ENCODE assay signal across 25 cellular contexts in genomic region chr15:38608682-38609081, GRCh38. TPM values are rescaled to one million over a fixed set of nuclear protein-coding genes. Genes with fewer than 3 reads are reported as not detected.
A peak's percentile ranks its signal among the peaks of the same experiment; 100 is the strongest.
DNase-seq lines count a peak whose midpoint lies in the region; ATAC-seq, FAIRE-seq and TF ChIP-seq lines count a peak whose summit lies in the region.
"Had no signal": no experiment of that assay in that cellular context is flagged by ENCODE, and none has a peak within 500 bp of the region (broad histone marks: within the 10 kb centered on the region; RNA-seq: fewer than 3 reads in every experiment).

No MANE protein-coding gene starts in this region.

- H3K79me2 ChIP-seq in MM.1S (ENCODE audit: low read length) = no peaks in the 10 kb centered on the region
- no peaks in the 10 kb centered on the region for H3K79me2 ChIP-seq in keratinocyte (ENCODE audit: control insufficient read depth, insufficient read depth, low read length)

- dilution Hi-C loops in keratinocyte (cut with MboI; ENCODE audit: extremely low pct_ligation_motif_present, low sequenced_read_pairs) = no loop called here

- no peaks in the 10 kb centered on the region for H3F3A ChIP-seq in MM.1S (ENCODE audit: insufficient read depth, low read length)

- CTCF ChIA-PET in activated CD8-positive, alpha-beta memory T cell treated with anti-CD3 and anti-CD28 coated beads, Interleukin-2, amount 10 ng/mL, durations not matched to agents 7 days and 5 days (lab: Charles Lee) = interaction anchor here (1.1 to 7.0 kb wide), 4 partner anchors 10 to 91 kb away, joined by 3 to 54 read pairs (median 4); partner anchors contain the start of gene RASGRP1

- H3K9me3 ChIP-seq in MM.1S (replicated peaks; ENCODE audit: insufficient read depth, low read length) (no peaks in the 10 kb centered on the region), keratinocyte (ENCODE audit: control insufficient read depth, low read depth, low read length) (no peaks in the 10 kb centered on the region)
- H3K9me3 ChIP-seq: left lung, ovary had no signal

- H3K4me1 ChIP-seq in MM.1S (ENCODE audit: low read length) (no peaks in the 10 kb centered on the region), keratinocyte (ENCODE audit: control insufficient read depth, extremely low read depth, insufficient read depth, low read length) (peaks cover 10% of the 10 kb centered on the region)
- H3K4me1 ChIP-seq: left lung had no signal

- H3K9me2 ChIP-seq in MM.1S (replicated peaks; ENCODE audit: insufficient read depth, low read length) = no peaks in the 10 kb centered on the region

- no peak for ATAC-seq in activated CD8-positive, alpha-beta memory T cell treated with anti-CD3 and anti-CD28 coated beads, Interleukin-2, amount 10 ng/mL, durations not matched to agents 7 days and 5 days
- no peak for ATAC-seq in activated naive CD8-positive, alpha-beta T cell treated with anti-CD3 and anti-CD28 coated beads, Interleukin-2, amount 10 ng/mL, durations not matched to agents 7 days and 5 days (ENCODE audit: low read depth)
- ATAC-seq: CD8-positive, alpha-beta T cell had no signal

- no peak overlapping the region for H3K4me3 Mint-ChIP-seq in activated CD8-positive, alpha-beta memory T cell treated with anti-CD3 and anti-CD28 coated beads, Interleukin-2, amount 10 ng/mL, durations not matched to agents 7 days and 5 days
- H3K4me3 Mint-ChIP-seq in activated naive CD8-positive, alpha-beta T cell treated with anti-CD3 and anti-CD28 coated beads, Interleukin-2, amount 10 ng/mL, durations not matched to agents 7 days and 5 days = peak overlapping the region; percentile 25
- H3K4me3 Mint-ChIP-seq: activated naive CD4-positive, alpha-beta T cell treated with anti-CD3 and anti-CD28 coated beads, Interleukin-2, amount 50 U/mL, for 24 hours; CD8-positive, alpha-beta T cell; memory B cell; neural crest cell had no signal

- H4K20me1 ChIP-seq in MM.1S (ENCODE audit: insufficient read depth, low read length) = no peaks in the 10 kb centered on the region
- H4K20me1 ChIP-seq in keratinocyte (ENCODE audit: control insufficient read depth, extremely low read depth, insufficient read depth, low read length) = no peaks in the 10 kb centered on the region

- DNase-seq in activated CD8-positive, alpha-beta memory T cell treated with anti-CD3 and anti-CD28 coated beads, Interleukin-2, amount 10 ng/mL, durations not matched to agents 7 days and 5 days = no peak
- no peak for DNase-seq in activated CD8-positive, alpha-beta memory T cell treated with anti-CD3 and anti-CD28 coated beads, Interleukin-2, amount 50 U/mL, for 48 hours
- DNase-seq in MM.1S = no peak
- no peak for DNase-seq in activated naive CD8-positive, alpha-beta T cell treated with anti-CD3 and anti-CD28 coated beads, Interleukin-2, amount 10 ng/mL, durations not matched to agents 7 days and 5 days
- DNase-seq in keratinocyte (ENCODE audit: low read depth, low spot score) = no peak
- no peak for DNase-seq in D341Med (ENCODE audit: low spot score)
- no peak for DNase-seq in GDM1 (lab: John Stamatoyannopoulos, UW)
- DNase-seq: aorta; CD8-positive, alpha-beta T cell; EL; left lung; NCI-H1105 treated with DMSO at 0.1 percent for 48 hours; NCI-H187 treated with DMSO at 0.1 percent for 48 hours; NCI-H2171; NCI-H510A; ovary; stimulated activated naive CD4-positive, alpha-beta T cell had no signal

- H3K9me1 ChIP-seq in keratinocyte (ENCODE audit: control insufficient read depth, extremely low read depth, insufficient read depth, low read length) = no peaks in the 10 kb centered on the region

- peaks cover 9% of the 10 kb centered on the region for H3K36me3 Mint-ChIP-seq in activated CD8-positive, alpha-beta memory T cell treated with anti-CD3 and anti-CD28 coated beads, Interleukin-2, amount 10 ng/mL, durations not matched to agents 7 days and 5 days
- H3K36me3 Mint-ChIP-seq in activated naive CD8-positive, alpha-beta T cell treated with anti-CD3 and anti-CD28 coated beads, Interleukin-2, amount 10 ng/mL, durations not matched to agents 7 days and 5 days = peaks cover 8% of the 10 kb centered on the region
- H3K36me3 Mint-ChIP-seq: activated naive CD4-positive, alpha-beta T cell treated with anti-CD3 and anti-CD28 coated beads, Interleukin-2, amount 50 U/mL, for 24 hours; CD8-positive, alpha-beta T cell; memory B cell had no signal

- FAIRE-seq in keratinocyte (lab: Jason Lieb, UNC) = peak; percentile 58
- FAIRE-seq: endothelial cell of umbilical vein, H54, TTC549 had no signal

- no peak overlapping the region for H3K4me3 ChIP-seq in MM.1S (ENCODE audit: low read length)
- peak overlapping the region in 1 of 3 experiments; percentile 20 for H3K4me3 ChIP-seq in keratinocyte (ENCODE audit: control insufficient read depth in 2 of 3, extremely low read depth in 1 of 3, insufficient read depth in 2 of 3, low read depth in 1 of 3, low read length in 3 of 3)
- H3K4me3 ChIP-seq: left lung, ovary had no signal

- POLR2A ChIA-PET in activated naive CD8-positive, alpha-beta T cell treated with anti-CD3 and anti-CD28 coated beads, Interleukin-2, amount 10 ng/mL, durations not matched to agents 7 days and 5 days (lab: Charles Lee) = interaction anchor here (3.5 to 5.1 kb wide), 2 partner anchors 43 to 45 kb away, joined by 51 to 55 read pairs; partner anchors contain the start of gene RASGRP1

- H2AFZ ChIP-seq in MM.1S (ENCODE audit: low read length) (peak overlapping the region; percentile 21; the same call in 1 of the 2 replicates), keratinocyte (ENCODE audit: control insufficient read depth, low read length) (peak overlapping the region; percentile 27)

- no peaks in the 10 kb centered on the region for H3K27me3 Mint-ChIP-seq in activated CD8-positive, alpha-beta memory T cell treated with anti-CD3 and anti-CD28 coated beads, Interleukin-2, amount 10 ng/mL, durations not matched to agents 7 days and 5 days
- peaks cover 2% of the 10 kb centered on the region for H3K27me3 Mint-ChIP-seq in activated naive CD8-positive, alpha-beta T cell treated with anti-CD3 and anti-CD28 coated beads, Interleukin-2, amount 10 ng/mL, durations not matched to agents 7 days and 5 days
- H3K27me3 Mint-ChIP-seq: activated naive CD4-positive, alpha-beta T cell treated with anti-CD3 and anti-CD28 coated beads, Interleukin-2, amount 50 U/mL, for 24 hours; memory B cell had no signal

- H3K36me3 ChIP-seq in MM.1S (replicated peaks; ENCODE audit: insufficient read depth, low read length) (no peaks in the 10 kb centered on the region), keratinocyte (ENCODE audit: control insufficient read depth in 2 of 2, extremely low read depth in 1 of 2, insufficient read depth in 2 of 2, low read length in 2 of 2) (no peaks in the 10 kb centered on the region)
- H3K36me3 ChIP-seq: left lung, ovary had no signal

- H3K9me3 Mint-ChIP-seq in activated CD8-positive, alpha-beta memory T cell treated with anti-CD3 and anti-CD28 coated beads, Interleukin-2, amount 10 ng/mL, durations not matched to agents 7 days and 5 days (ENCODE audit: low read depth) = peaks cover 4% of the 10 kb centered on the region
- no peaks in the 10 kb centered on the region for H3K9me3 Mint-ChIP-seq in activated naive CD8-positive, alpha-beta T cell treated with anti-CD3 and anti-CD28 coated beads, Interleukin-2, amount 10 ng/mL, durations not matched to agents 7 days and 5 days
- H3K9me3 Mint-ChIP-seq: activated naive CD4-positive, alpha-beta T cell treated with anti-CD3 and anti-CD28 coated beads, Interleukin-2, amount 50 U/mL, for 24 hours; CD8-positive, alpha-beta T cell; memory B cell had no signal

- no peak overlapping the region for H3K27ac ChIP-seq in MM.1S (ENCODE audit: low read length)
- H3K27ac ChIP-seq in keratinocyte (ENCODE audit: control insufficient read depth, insufficient read depth, low read length) = no peak overlapping the region
- H3K27ac ChIP-seq: left lung, ovary, RWPE1 had no signal

- peaks cover 76% of the 10 kb centered on the region for H3K4me1 Mint-ChIP-seq in activated CD8-positive, alpha-beta memory T cell treated with anti-CD3 and anti-CD28 coated beads, Interleukin-2, amount 10 ng/mL, durations not matched to agents 7 days and 5 days
- peaks cover 64% of the 10 kb centered on the region for H3K4me1 Mint-ChIP-seq in activated naive CD8-positive, alpha-beta T cell treated with anti-CD3 and anti-CD28 coated beads, Interleukin-2, amount 10 ng/mL, durations not matched to agents 7 days and 5 days

- no peaks in the 10 kb centered on the region for H3K27me3 ChIP-seq in MM.1S (replicated peaks; ENCODE audit: insufficient read depth, low read length)
- H3K27me3 ChIP-seq in keratinocyte (ENCODE audit: control insufficient read depth, extremely low read depth, insufficient read depth, low read length) = no peaks in the 10 kb centered on the region
- H3K27me3 ChIP-seq: left lung, ovary had no signal

- H3K27ac Mint-ChIP-seq in activated CD8-positive, alpha-beta memory T cell treated with anti-CD3 and anti-CD28 coated beads, Interleukin-2, amount 10 ng/mL, durations not matched to agents 7 days and 5 days = peak overlapping the region; percentile 93
- peak overlapping the region; percentile 65 for H3K27ac Mint-ChIP-seq in activated naive CD8-positive, alpha-beta T cell treated with anti-CD3 and anti-CD28 coated beads, Interleukin-2, amount 10 ng/mL, durations not matched to agents 7 days and 5 days
- H3K27ac Mint-ChIP-seq: activated naive CD4-positive, alpha-beta T cell treated with anti-CD3 and anti-CD28 coated beads, Interleukin-2, amount 50 U/mL, for 24 hours; CD8-positive, alpha-beta T cell; memory B cell had no signal

- H3K9ac ChIP-seq in MM.1S (ENCODE audit: low read length) = no peak overlapping the region
- no peak overlapping the region for H3K9ac ChIP-seq in keratinocyte (ENCODE audit: control insufficient read depth, extremely low read depth, insufficient read depth, low read length)

- TF ChIP-seq CTCF in MM.1S (IDR thresholded peaks at IDR 0.05; ENCODE audit: low read length) (no peak), keratinocyte (optimal IDR thresholded peaks at IDR 0.05 in 1 of 3, IDR thresholded peaks at IDR 0.05 in 1 of 3, conservative IDR thresholded peaks at IDR 0.05 in 1 of 3; ENCODE audit: extremely low read depth in 1 of 3, insufficient read depth in 2 of 3, low read length in 3 of 3) (no peak)

- H3K4me2 ChIP-seq in MM.1S (ENCODE audit: low read depth, low read length) (peak overlapping the region; percentile 15; the same call in 1 of the 2 replicates), keratinocyte (ENCODE audit: control insufficient read depth, extremely low read depth, insufficient read depth, low read depth, low read length) (peak overlapping the region; percentile 63)

RNA-seq across cellular contexts. Expression of gene RASGRP1, which starts 44.1 kb away (rescaled TPM):
- 100 to 1,000 TPM; 143 to 202 TPM for total RNA-seq in activated CD8-positive, alpha-beta memory T cell treated with anti-CD3 and anti-CD28 coated beads, Interleukin-2, amount 10 ng/mL, durations not matched to agents 7 days and 5 days
- 100 to 1,000 TPM; 175 to 179 TPM for total RNA-seq in activated naive CD8-positive, alpha-beta T cell treated with anti-CD3 and anti-CD28 coated beads, Interleukin-2, amount 10 ng/mL, durations not matched to agents 7 days and 5 days
- polyA plus RNA-seq in keratinocyte = 0.05 to 1.1 TPM (median 0.28 TPM) in 3 replicates
- polyA plus RNA-seq in keratinocyte (2011; ENCODE audit: low read depth) = 1.4 TPM
- polyA plus RNA-seq in keratinocyte (2011; cell fraction: cytosol; rRNA removed) = 0.12 and 0.36 TPM in 2 replicates
- polyA plus RNA-seq in keratinocyte (2011; cell fraction: nucleus; rRNA removed) = 0.28 and 0.29 TPM in 2 replicates
- polyA plus RNA-seq in keratinocyte (2012; ENCODE audit: low replicate concordance) = 0.08 and 1.0 TPM in 2 replicates
- 0.67 to 3.1 TPM in 2 of 3 replicates, not detected in the other for polyA minus RNA-seq in keratinocyte
- polyA minus RNA-seq in keratinocyte (2011; cell fraction: cytosol; rRNA and poly(A)+ RNA removed) = not detected
- polyA minus RNA-seq in keratinocyte (2011; cell fraction: nucleus; rRNA and poly(A)+ RNA removed) = 0.32 and 0.62 TPM in 2 replicates
- total RNA-seq: A673 had no signal
